Comparison of ENCODE assay signal across 17 cellular contexts in the genomic region with DNA sequence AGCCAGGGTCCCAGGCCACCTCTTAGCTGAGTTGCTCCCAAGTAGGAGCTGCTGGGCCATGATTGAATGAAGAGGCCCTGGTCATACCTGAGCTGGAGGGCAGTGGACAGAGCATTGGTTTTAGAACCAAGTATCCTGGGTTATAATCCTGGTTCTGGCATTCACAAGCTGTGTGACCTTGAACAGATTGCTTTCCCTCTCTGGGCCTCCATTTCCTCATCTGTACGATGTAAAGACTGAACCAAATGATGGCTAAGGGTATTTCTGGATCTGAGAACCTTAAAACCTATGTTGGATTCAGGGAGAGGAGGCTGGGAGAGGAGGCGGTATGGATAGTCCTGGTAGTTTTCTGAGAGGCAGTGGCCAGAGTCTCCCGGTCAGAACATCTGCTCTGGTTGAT. TPM values are rescaled to one million over a fixed set of nuclear protein-coding genes. Genes with fewer than 3 reads are reported as not detected.
DNase-seq lines count a peak whose midpoint lies in the region; ATAC-seq and TF ChIP-seq lines count a peak whose summit lies in the region.
"Had no signal": no experiment of that assay in that cellular context is flagged by ENCODE, and none has a peak within 500 bp of the region (broad histone marks: within the 10 kb centered on the region; RNA-seq: fewer than 3 reads in every experiment).

No MANE protein-coding gene starts in this region.

- H3K4me3 ChIP-seq in SK-N-SH (ENCODE audit: low read depth in 2 of 2, low read length in 1 of 2) = no peak overlapping the region
- no peak overlapping the region for H3K4me3 ChIP-seq in coronary artery
- no peak overlapping the region for H3K4me3 ChIP-seq in osteoblast (ENCODE audit: insufficient read depth, low read length)
- no peak overlapping the region for H3K4me3 ChIP-seq in tibial nerve

- TF ChIP-seq EP300 in SK-N-SH (IDR thresholded peaks at IDR 0.05; ENCODE audit: borderline replicate concordance in 1 of 2, low read depth in 1 of 2, low read length in 1 of 2) (no peak), tibial nerve (IDR thresholded peaks at IDR 0.05) (no peak)

- H4K20me1 ChIP-seq in SK-N-SH (ENCODE audit: insufficient read depth) (no peaks in the 10 kb centered on the region), osteoblast (ENCODE audit: insufficient read depth, low read length) (no peaks in the 10 kb centered on the region)

- ATAC-seq in SK-N-SH treated with all-trans-retinoic acid at 6 μM for 48 hours = no peak

- CTCF ChIA-PET in SK-N-SH (lab: Yijun Ruan, JAX) = interaction anchor here (1.2 to 2.0 kb wide), 5 partner anchors 22 to 146 kb away, joined by 3 to 10 read pairs (median 5); no protein-coding TSS in a partner anchor

- H3K36me3 ChIP-seq in SK-N-SH (replicated peaks in 1 of 2; ENCODE audit: control insufficient read depth in 1 of 2, insufficient read depth in 2 of 2, low read length in 1 of 2) (no peaks in the 10 kb centered on the region), osteoblast (ENCODE audit: insufficient read depth, low read length) (no peaks in the 10 kb centered on the region), tibial nerve (no peaks in the 10 kb centered on the region)

- no peaks in the 10 kb centered on the region for H3K9me2 ChIP-seq in SK-N-SH

- no peaks in the 10 kb centered on the region for H3K27me3 ChIP-seq in SK-N-SH (ENCODE audit: insufficient read depth)
- H3K27me3 ChIP-seq in osteoblast (ENCODE audit: insufficient read depth, low read length) = no peaks in the 10 kb centered on the region
- H3K27me3 ChIP-seq in tibial nerve = peaks cover 0 to 10% of the 10 kb centered on the region in 2 donors

- DNase-seq in SK-N-SH (no peak), coronary artery (ENCODE audit: low spot score) (no peak), osteoblast (ENCODE audit: insufficient read length, low spot score, missing footprints) (peak; percentile 87), tibial nerve (ENCODE audit: low spot score in 2 of 2) (no peak), SW480 (ENCODE audit: low spot score) (no peak), SHP77 (lab: John Stamatoyannopoulos, UW) (no peak)
- no peak for DNase-seq in activated T-cell treated with anti-CD3 and anti-CD28 coated beads, Interleukin-2, amount 50 U/mL, for 1 hour
- DNase-seq: activated CD4-positive, alpha-beta T cell treated with anti-CD3 and anti-CD28 coated beads, Interleukin-2, amount 50 U/mL, for 48 hours; activated naive CD8-positive, alpha-beta T cell treated with anti-CD3 and anti-CD28 coated beads, Interleukin-2, amount 10 ng/mL, durations not matched to agents 7 days and 5 days; DMS53; midbrain; NCI-H1105 treated with DMSO at 0.1 percent for 48 hours; stimulated activated CD4-positive, alpha-beta T cell treated with anti-CD3 and anti-CD28 coated beads, Interleukin-15, amount 100 ng/mL, for 24 hours had no signal

- H3K4me1 ChIP-seq in SK-N-SH (ENCODE audit: control insufficient read depth in 1 of 2, insufficient read depth in 2 of 2, low read depth in 1 of 2, low read length in 1 of 2) (peaks cover 25 to 48% of the 10 kb centered on the region in 2 experiments; a peak in 3 of 4 replicates), osteoblast (ENCODE audit: insufficient read depth, low read length) (peaks cover 44% of the 10 kb centered on the region), tibial nerve (peaks cover 0 to 45% (median 31%) of the 10 kb centered on the region in 4 donors)

- peaks cover 3% of the 10 kb centered on the region for H3F3A ChIP-seq in SK-N-SH (replicated peaks; ENCODE audit: insufficient read depth)

- no peak overlapping the region for H2AFZ ChIP-seq in SK-N-SH (ENCODE audit: low read depth)
- H2AFZ ChIP-seq in osteoblast (ENCODE audit: low read length) = peak overlapping the region; percentile 67

- TF ChIP-seq RAD21 in SK-N-SH (IDR thresholded peaks at IDR 0.05; ENCODE audit: low read length) = no peak

- H3K27ac ChIP-seq in SK-N-SH (ENCODE audit: low read depth in 2 of 2, low read length in 1 of 2) (peak overlapping the region in 1 of 2 experiments; percentile 69; a peak in 2 of 4 replicates), coronary artery (peak overlapping the region; percentile 85 to 94), osteoblast (ENCODE audit: low read depth, low read length) (peak overlapping the region; percentile 91), tibial nerve (peak overlapping the region in 3 of 4 donors; percentile 23 to 77 (median 74))
- H3K27ac ChIP-seq: 22Rv1, HL-60 had no signal

- WGBS in SK-N-SH (ENCODE audit: low lambda C conversion rate) = 93% methylated on average over 3 of the region's 3 CpGs
- WGBS in tibial nerve, 2 donors = 86 to 89% methylated on average over 3 of the region's 3 CpGs

- H3K4me2 ChIP-seq in SK-N-SH = no peak overlapping the region
- peak overlapping the region; percentile 41 for H3K4me2 ChIP-seq in osteoblast (ENCODE audit: insufficient read depth, low read length)

- no peak for TF ChIP-seq CTCF in SK-N-SH (IDR thresholded peaks at IDR 0.05)
- no peak for TF ChIP-seq CTCF in coronary artery (IDR thresholded peaks at IDR 0.05)
- TF ChIP-seq CTCF in osteoblast (IDR thresholded peaks at IDR 0.05; ENCODE audit: extremely low read depth, low read depth, low read length) = no peak
- no peak for TF ChIP-seq CTCF in tibial nerve (IDR thresholded peaks at IDR 0.05)

- H3K79me2 ChIP-seq in SK-N-SH (ENCODE audit: insufficient read depth) (no peaks in the 10 kb centered on the region), osteoblast (ENCODE audit: insufficient read depth, low read length) (no peaks in the 10 kb centered on the region)

- POLR2A ChIA-PET in SK-N-SH (lab: Yijun Ruan, JAX) = no interaction called here

- TF ChIP-seq POLR2A in tibial nerve (IDR thresholded peaks at IDR 0.05) = no peak

- H3K9ac ChIP-seq in SK-N-SH = peak overlapping the region; percentile 29

- no peaks in the 10 kb centered on the region for H3K9me3 ChIP-seq in SK-N-SH
- H3K9me3 ChIP-seq in osteoblast (ENCODE audit: low read depth, low read length) = no peaks in the 10 kb centered on the region
- H3K9me3 ChIP-seq in tibial nerve = no peaks in the 10 kb centered on the region

TF ChIP-seq in SK-N-SH, 30 proteins besides CTCF, POLR2A, EP300 and RAD21 (continues in another document):
- TF ChIP-seq, protein P1, sequence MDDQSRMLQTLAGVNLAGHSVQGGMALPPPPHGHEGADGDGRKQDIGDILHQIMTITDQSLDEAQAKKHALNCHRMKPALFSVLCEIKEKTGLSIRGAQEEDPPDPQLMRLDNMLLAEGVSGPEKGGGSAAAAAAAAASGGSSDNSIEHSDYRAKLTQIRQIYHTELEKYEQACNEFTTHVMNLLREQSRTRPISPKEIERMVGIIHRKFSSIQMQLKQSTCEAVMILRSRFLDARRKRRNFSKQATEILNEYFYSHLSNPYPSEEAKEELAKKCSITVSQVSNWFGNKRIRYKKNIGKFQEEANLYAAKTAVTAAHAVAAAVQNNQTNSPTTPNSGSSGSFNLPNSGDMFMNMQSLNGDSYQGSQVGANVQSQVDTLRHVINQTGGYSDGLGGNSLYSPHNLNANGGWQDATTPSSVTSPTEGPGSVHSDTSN (IDR thresholded peaks at IDR 0.05) = no peak
- TF ChIP-seq RXRA (IDR thresholded peaks at IDR 0.05; ENCODE audit: borderline replicate concordance, low read depth) (no peak), YY1 (IDR thresholded peaks at IDR 0.05; ENCODE audit: low read depth) (no peak), CHD2 (IDR thresholded peaks at IDR 0.05; ENCODE audit: low read length, partially characterized antibody) (no peak), SMC3 (IDR thresholded peaks at IDR 0.05; ENCODE audit: low read depth, low read length) (no peak)
- TF ChIP-seq, protein P2, sequence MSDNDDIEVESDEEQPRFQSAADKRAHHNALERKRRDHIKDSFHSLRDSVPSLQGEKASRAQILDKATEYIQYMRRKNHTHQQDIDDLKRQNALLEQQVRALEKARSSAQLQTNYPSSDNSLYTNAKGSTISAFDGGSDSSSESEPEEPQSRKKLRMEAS (IDR thresholded peaks at IDR 0.05; ENCODE audit: low read depth) = no peak

TF ChIP-seq in SK-N-SH treated with all-trans-retinoic acid at 6 μM for 48 hours, 23 proteins besides CTCF, POLR2A, EP300 and RAD21 (continues in another document):
- TF ChIP-seq ZC3H10 (CRISPR knock-in tag; IDR thresholded peaks at IDR 0.05) = no peak
- no peak for TF ChIP-seq ZFP3 (CRISPR knock-in tag; IDR thresholded peaks at IDR 0.05)
- TF ChIP-seq ZFP30 (CRISPR knock-in tag; IDR thresholded peaks at IDR 0.05) = no peak
- no peak for TF ChIP-seq OSR1 (CRISPR knock-in tag; IDR thresholded peaks at IDR 0.05)
- no peak for TF ChIP-seq RARB (CRISPR knock-in tag; IDR thresholded peaks at IDR 0.05)
- TF ChIP-seq, protein P3, sequence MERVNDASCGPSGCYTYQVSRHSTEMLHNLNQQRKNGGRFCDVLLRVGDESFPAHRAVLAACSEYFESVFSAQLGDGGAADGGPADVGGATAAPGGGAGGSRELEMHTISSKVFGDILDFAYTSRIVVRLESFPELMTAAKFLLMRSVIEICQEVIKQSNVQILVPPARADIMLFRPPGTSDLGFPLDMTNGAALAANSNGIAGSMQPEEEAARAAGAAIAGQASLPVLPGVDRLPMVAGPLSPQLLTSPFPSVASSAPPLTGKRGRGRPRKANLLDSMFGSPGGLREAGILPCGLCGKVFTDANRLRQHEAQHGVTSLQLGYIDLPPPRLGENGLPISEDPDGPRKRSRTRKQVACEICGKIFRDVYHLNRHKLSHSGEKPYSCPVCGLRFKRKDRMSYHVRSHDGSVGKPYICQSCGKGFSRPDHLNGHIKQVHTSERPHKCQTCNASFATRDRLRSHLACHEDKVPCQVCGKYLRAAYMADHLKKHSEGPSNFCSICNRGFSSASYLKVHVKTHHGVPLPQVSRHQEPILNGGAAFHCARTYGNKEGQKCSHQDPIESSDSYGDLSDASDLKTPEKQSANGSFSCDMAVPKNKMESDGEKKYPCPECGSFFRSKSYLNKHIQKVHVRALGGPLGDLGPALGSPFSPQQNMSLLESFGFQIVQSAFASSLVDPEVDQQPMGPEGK (CRISPR knock-in tag; IDR thresholded peaks at IDR 0.05; ENCODE audit: borderline replicate concordance) = no peak

RNA-seq across cellular contexts. Expression of a gene that starts 31.0 kb away (rescaled TPM):
- polyA plus RNA-seq in SK-N-SH (2012; rRNA removed) = 0.16 and 0.31 TPM in 2 replicates
- polyA plus RNA-seq in SK-N-SH (2012; cell fraction: cytosol; rRNA removed) = 0.06 and 0.24 TPM in 2 replicates
- polyA plus RNA-seq in SK-N-SH (2012; cell fraction: nucleus; rRNA removed) = 0.04 and 0.27 TPM in 2 replicates
- total RNA-seq in osteoblast = not detected in 2 replicates
- 1 to 10 TPM in 3 of 4 donors, under 1 TPM in 1; 0.84 to 6.9 (median 1.7) TPM for total RNA-seq in tibial nerve
- total RNA-seq: activated naive CD8-positive, alpha-beta T cell treated with anti-CD3 and anti-CD28 coated beads, Interleukin-2, amount 10 ng/mL, durations not matched to agents 7 days and 5 days had no signal
- polyA plus RNA-seq: CD14-positive monocyte had no signal

RNA-seq across cellular contexts. Expression of a gene that starts 40.6 kb away (rescaled TPM):
- polyA plus RNA-seq in SK-N-SH (2012; rRNA removed) = 15.9 and 16.0 TPM in 2 replicates
- polyA plus RNA-seq in SK-N-SH (2012; cell fraction: cytosol; rRNA removed) = 8.3 and 12.6 TPM in 2 replicates
- 10.6 and 12.1 TPM in 2 replicates for polyA plus RNA-seq in SK-N-SH (2012; cell fraction: nucleus; rRNA removed)
- total RNA-seq in osteoblast = 82.8 and 83.6 TPM in 2 replicates
- total RNA-seq in tibial nerve = 10 to 100 TPM; 30.1 to 51.6 (median 43.3) TPM
